7 cellular contexts compared by ENCODE assay signal in genomic region chr10:77637474-77637985, GRCh38.
DNase-seq lines count a peak whose midpoint lies in the region; ATAC-seq and TF ChIP-seq lines count a peak whose summit lies in the region.

KCNMA1 (minus strand) TSS chr10:77637808.

- H3K4me3 ChIP-seq in GM08714 (ENCODE audit: low read length) (peak within 1 kb of the TSS; percentile 16; the same call in 1 of the 2 replicates), cardiac fibroblast (replicated peaks in 1 of 2; ENCODE audit: low read depth in 2 of 2, low read length in 2 of 2) (peak within 1 kb of the TSS; percentile 68 to 69), stomach smooth muscle (ENCODE audit: low read length in 2 of 2) (peak within 1 kb of the TSS; percentile 85 to 90)

- no peak for TF ChIP-seq CTCF in cardiac fibroblast (IDR thresholded peaks at IDR 0.05; ENCODE audit: low read depth, low read length)

- peaks cover 0 to 2% of the 10 kb centered on the region in 2 donors for H3K27me3 ChIP-seq in stomach smooth muscle (ENCODE audit: control insufficient read depth in 1 of 2, insufficient read depth in 2 of 2, low read length in 2 of 2)

- peak within 1 kb of the TSS; percentile 62 for H3K27ac ChIP-seq in stomach smooth muscle (ENCODE audit: low read length)

- H3K9ac ChIP-seq in stomach smooth muscle (ENCODE audit: low read length in 2 of 2), result peak within 1 kb of the TSS; percentile 76 to 81

- H3K36me3 ChIP-seq in stomach smooth muscle (ENCODE audit: control insufficient read depth in 2 of 2, insufficient read depth in 2 of 2, low read length in 2 of 2), result no peaks in the 10 kb centered on the region

- no peak for ATAC-seq in HG03135 (IDR thresholded peaks at IDR 0.05; ENCODE audit: unreplicated experiment)

- H3K9me3 ChIP-seq in stomach smooth muscle (ENCODE audit: control insufficient read depth in 2 of 2, low read length in 2 of 2), result no peaks in the 10 kb centered on the region

- DNase-seq in NCI-H1930 (lab: John Stamatoyannopoulos, UW) (peak; percentile 28 to 48), cardiac fibroblast (ENCODE audit: low read depth in 2 of 2) (peak in 1 of 2 donors; percentile 40), left kidney (ENCODE audit: low read depth, low spot score) (peak; percentile 61), GF-D8 (lab: John Stamatoyannopoulos, UW) (no peak)

- H3K4me1 ChIP-seq in stomach smooth muscle (ENCODE audit: control insufficient read depth, insufficient read depth, low read length), result peaks cover 52% of the 10 kb centered on the region

Comparison
In these comparisons a context has a peak if more than half of its experiments do, and no peak if none do; other contexts are left out.
1. H3K4me3 ChIP-seq: peak in every context shown above with its lines; median percentile 88 in stomach smooth muscle; 68 in cardiac fibroblast; 16 in GM08714.